In the genomic region with DNA sequence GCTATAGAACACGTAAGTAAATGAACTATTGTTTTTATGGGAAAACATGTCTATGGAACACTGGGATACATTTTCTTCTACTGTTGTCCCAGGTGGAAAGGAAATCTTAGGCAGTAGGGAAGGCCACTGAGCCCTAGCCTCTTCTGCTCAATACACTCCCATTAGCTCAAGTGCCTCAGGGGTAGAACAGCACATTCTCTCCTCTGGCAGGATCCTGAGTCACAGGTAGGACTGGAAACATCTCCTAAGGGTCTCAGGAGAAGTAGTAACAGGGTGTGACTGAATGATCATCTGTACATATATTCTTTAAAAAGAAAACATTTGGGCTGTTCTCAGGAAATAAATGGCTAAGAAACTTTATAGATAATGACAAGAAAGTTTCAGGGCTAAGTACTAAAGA, we compare ENCODE assay signal across 20 cellular contexts.
"Had no signal": no experiment of that assay in that cellular context is flagged by ENCODE, and none has a peak within 500 bp of the region (broad histone marks: within the 10 kb centered on the region; RNA-seq: fewer than 3 reads in every experiment).

No MANE protein-coding gene starts in this region.

- H3K4me1 ChIP-seq: colonic mucosa, left lung, sigmoid colon, upper lobe of right lung, uterus had no signal

- H3K36me3 ChIP-seq: colonic mucosa, esophagus squamous epithelium, left lung, prostate gland, sigmoid colon, thoracic aorta, tibial nerve, upper lobe of right lung, uterus had no signal

- H3K27ac ChIP-seq: colonic mucosa, esophagus squamous epithelium, left lung, prostate gland, sigmoid colon, thoracic aorta, tibial nerve, upper lobe of right lung, uterus had no signal

- ATAC-seq: left cardiac atrium; left lung; naive thymus-derived CD8-positive, alpha-beta T cell; right cardiac atrium; stimulated activated memory B cell treated with anti-CD40 and anti-IgM and Interleukin-4, amounts not matched to agents 10 μg/mL and 1 μg/mL and 100 μg/mL, for 72 hours; upper lobe of right lung had no signal

- DNase-seq: colonic mucosa; effector CD8-positive, alpha-beta T cell; endodermal cell; erythroblast; esophagus squamous epithelium; left cardiac atrium; left lung; naive thymus-derived CD8-positive, alpha-beta T cell; nephron progenitor cell; nucleus accumbens; right cardiac atrium; sigmoid colon; stimulated activated CD4-positive, alpha-beta T cell treated with anti-CD3 and anti-CD28 coated beads, Interleukin-2, amount 100 ng/mL, for 24 hours; stimulated activated CD4-positive, alpha-beta T cell treated with anti-CD3 and anti-CD28 coated beads, Interleukin-4, amount 100 ng/mL, for 4 hours; upper lobe of right lung; uterus had no signal

- H3K27me3 ChIP-seq: colonic mucosa, esophagus squamous epithelium, left lung, sigmoid colon, tibial nerve, upper lobe of right lung, uterus had no signal

- H3K4me3 ChIP-seq: colonic mucosa, esophagus squamous epithelium, left lung, prostate gland, sigmoid colon, thoracic aorta, tibial nerve, upper lobe of right lung, uterus had no signal

- H3K9me3 ChIP-seq: colonic mucosa, esophagus squamous epithelium, left lung, prostate gland, sigmoid colon, thoracic aorta, tibial nerve, upper lobe of right lung, uterus had no signal
